In genomic region chr7:84848219-84848973, GRCh38 we compare ENCODE assay signal across 15 cellular contexts.
"Had no signal": no experiment of that assay in that cellular context is flagged by ENCODE, and none has a peak within 500 bp of the region (broad histone marks: within the 10 kb centered on the region; RNA-seq: fewer than 3 reads in every experiment).

No MANE protein-coding gene starts in this region.

- H3K27ac ChIP-seq: cardiac muscle cell, esophagus squamous epithelium, gastroesophageal sphincter, left ventricle myocardium inferior had no signal

- H3K36me3 Mint-ChIP-seq: memory B cell, natural killer cell had no signal

- H3K4me3 Mint-ChIP-seq: activated CD8-positive, alpha-beta T cell treated with anti-CD3 and anti-CD28 coated beads for 36 hours; activated T-cell treated with anti-CD3 and anti-CD28 coated beads, Interleukin-2, amount 50 U/mL, for 72 hours; memory B cell; natural killer cell had no signal

- H3K36me3 ChIP-seq: cardiac muscle cell, esophagus squamous epithelium, gastroesophageal sphincter, left ventricle myocardium inferior had no signal

- DNase-seq: activated CD4-positive, CD25-positive, alpha-beta regulatory T cell treated with anti-CD3 and anti-CD28 coated beads, Interleukin-2, amount 50 U/mL, for 72 hours; activated CD8-positive, alpha-beta memory T cell treated with anti-CD3 and anti-CD28 coated beads, Interleukin-2, amount 50 U/mL, for 4 hours; activated CD8-positive, alpha-beta T cell treated with anti-CD3 and anti-CD28 coated beads for 36 hours; activated T-cell treated with anti-CD3 and anti-CD28 coated beads, Interleukin-2, amount 50 U/mL, for 72 hours; esophagus squamous epithelium; left ventricle myocardium inferior; natural killer cell; nucleus accumbens; stimulated activated naive CD4-positive, alpha-beta T cell treated with Interleukin-2 at 50 U/mL for 16 hours; T-helper 2 cell had no signal

- H3K4me3 ChIP-seq: cardiac muscle cell, esophagus squamous epithelium, gastroesophageal sphincter, left ventricle myocardium inferior had no signal

- ATAC-seq: activated CD8-positive, alpha-beta T cell treated with anti-CD3 and anti-CD28 coated beads for 36 hours; activated T-cell treated with anti-CD3 and anti-CD28 coated beads, Interleukin-2, amount 50 U/mL, for 72 hours; gastroesophageal sphincter; natural killer cell; sciatic nerve had no signal

- H3K27me3 Mint-ChIP-seq: activated CD8-positive, alpha-beta T cell treated with anti-CD3 and anti-CD28 coated beads for 36 hours; memory B cell; progenitor cell of endocrine pancreas had no signal

- H3K4me1 ChIP-seq: esophagus squamous epithelium, gastroesophageal sphincter, left ventricle myocardium inferior had no signal

- H3K27ac Mint-ChIP-seq: activated CD8-positive, alpha-beta T cell treated with anti-CD3 and anti-CD28 coated beads for 36 hours; activated T-cell treated with anti-CD3 and anti-CD28 coated beads, Interleukin-2, amount 50 U/mL, for 72 hours; memory B cell; natural killer cell; progenitor cell of endocrine pancreas had no signal

- H3K27me3 ChIP-seq: cardiac muscle cell, esophagus squamous epithelium, gastroesophageal sphincter had no signal

- H3K9me3 ChIP-seq: esophagus squamous epithelium, gastroesophageal sphincter, left ventricle myocardium inferior had no signal

- H3K9me3 Mint-ChIP-seq: memory B cell had no signal

- H3K4me1 Mint-ChIP-seq: memory B cell, natural killer cell had no signal
